In the genomic region with DNA sequence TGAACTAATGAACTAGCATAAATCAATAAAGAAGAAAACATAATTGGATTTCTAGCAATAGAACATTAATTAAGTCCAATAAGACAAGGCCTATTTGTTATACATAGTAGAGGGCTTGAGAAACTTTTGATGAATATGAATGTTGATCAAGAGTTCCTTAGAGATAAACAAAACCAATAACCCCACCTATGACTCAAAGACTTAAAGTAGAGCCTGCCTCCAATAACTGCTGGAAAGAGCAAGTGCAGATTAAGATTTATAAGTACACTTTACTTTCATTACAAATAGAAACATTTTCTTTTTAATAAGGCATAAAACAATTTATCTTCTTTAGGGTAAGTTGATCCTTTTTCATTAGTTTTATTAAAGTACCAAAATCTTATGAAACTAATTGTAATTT, we compare ENCODE assay signal across 1 cellular context.
TF ChIP-seq lines count a peak whose summit lies in the region.

No MANE protein-coding gene starts in this region.

TF ChIP-seq in IMR-90, 13 proteins besides CTCF, POLR2A, EP300 and RAD21 (continued from another document):
- no peak for TF ChIP-seq ELK1 (IDR thresholded peaks at IDR 0.05; ENCODE audit: borderline replicate concordance, low read depth, low read length)
- TF ChIP-seq NFE2L2 (IDR thresholded peaks at IDR 0.05; ENCODE audit: low read depth, low read length): no peak
- TF ChIP-seq BHLHE40 (IDR thresholded peaks at IDR 0.05; ENCODE audit: low read depth, low read length): no peak
- TF ChIP-seq MAZ (IDR thresholded peaks at IDR 0.05; ENCODE audit: borderline replicate concordance, low read depth, low read length): no peak
- TF ChIP-seq USF2 (IDR thresholded peaks at IDR 0.05; ENCODE audit: low read depth, low read length): no peak
- no peak for TF ChIP-seq RFX5 (IDR thresholded peaks at IDR 0.05; ENCODE audit: low read depth, low read length)
